In the genomic region with DNA sequence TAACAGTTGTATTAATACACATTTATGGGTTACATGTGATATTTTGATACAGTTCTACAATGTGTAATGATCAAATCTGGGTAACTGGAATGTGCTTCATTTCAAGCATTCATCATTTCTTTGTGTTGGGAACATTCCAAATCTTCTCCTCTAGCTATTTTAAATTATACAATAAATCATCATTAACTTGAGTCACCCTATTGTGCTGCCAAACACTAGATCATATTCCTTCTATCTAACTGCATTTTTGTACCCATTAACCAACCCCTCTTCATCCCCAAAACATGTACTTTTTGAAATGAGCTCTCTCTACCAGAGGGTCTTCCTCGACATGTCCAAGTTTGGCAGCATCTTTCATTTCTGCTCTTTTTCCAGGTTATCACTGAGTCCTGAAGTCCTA, we compare ENCODE assay signal across 33 cellular contexts.
A peak's percentile ranks its signal among the peaks of the same experiment; 100 is the strongest.
DNase-seq lines count a peak whose midpoint lies in the region; ATAC-seq lines count a peak whose summit lies in the region.
"Had no signal": no experiment of that assay in that cellular context is flagged by ENCODE, and none has a peak within 500 bp of the region (broad histone marks: within the 10 kb centered on the region; RNA-seq: fewer than 3 reads in every experiment).

No MANE protein-coding gene starts in this region.

- H3K4ac ChIP-seq in neuronal stem cell (ENCODE audit: low read length), result no peak overlapping the region

- no peak for ATAC-seq in activated T-cell treated with anti-CD3 and anti-CD28 coated beads, Interleukin-2, amount 50 U/mL, for 72 hours (replicated peaks in 1 of 2)
- no peak for ATAC-seq in GM19324 (IDR thresholded peaks at IDR 0.05; ENCODE audit: low FRiP score, unreplicated experiment)
- ATAC-seq: left lung, Right ventricle myocardium inferior, upper lobe of right lung had no signal

- H3K27ac Mint-ChIP-seq in activated T-cell treated with anti-CD3 and anti-CD28 coated beads, Interleukin-2, amount 50 U/mL, for 72 hours, result peak overlapping the region; percentile 16
- H3K27ac Mint-ChIP-seq in immature natural killer cell, result no peak overlapping the region
- H3K27ac Mint-ChIP-seq: activated naive CD4-positive, alpha-beta T cell treated with anti-CD3 and anti-CD28 coated beads, Interleukin-2, amount 50 U/mL, for 24 hours; activated T-helper 2 cell treated with anti-CD3 and anti-CD28 coated beads, Interferon-gamma antibody, Interleukin-2, Interleukin-4, amounts not matched to agents 10 μg/mL and 5 μg/mL and 100 μg/mL, durations not matched to agents 14 hours and 24 hours and 36 hours; effector memory CD8-positive, alpha-beta T cell; H9; memory B cell had no signal

- no peak overlapping the region for H3K14ac ChIP-seq in neuronal stem cell (ENCODE audit: low read length)

- H2AFZ ChIP-seq in neuronal stem cell (ENCODE audit: low read length), result no peak overlapping the region
- H2AFZ ChIP-seq: hepatocyte, parathyroid adenoma had no signal

- no peak overlapping the region for H4K91ac ChIP-seq in neuronal stem cell (ENCODE audit: low read depth, low read length, poor library complexity)

- no peaks in the 10 kb centered on the region for H3K79me1 ChIP-seq in neuronal stem cell (ENCODE audit: low read depth, low read length)

- no peak overlapping the region for H3K4me3 Mint-ChIP-seq in activated T-cell treated with anti-CD3 and anti-CD28 coated beads, Interleukin-2, amount 50 U/mL, for 72 hours
- H3K4me3 Mint-ChIP-seq in immature natural killer cell, result no peak overlapping the region
- H3K4me3 Mint-ChIP-seq: activated CD8-positive, alpha-beta T cell treated with anti-CD3 and anti-CD28 coated beads, Interleukin-2, amount 10 ng/mL, durations not matched to agents 7 days and 5 days; activated naive CD4-positive, alpha-beta T cell treated with anti-CD3 and anti-CD28 coated beads, Interleukin-2, amount 50 U/mL, for 24 hours; effector memory CD8-positive, alpha-beta T cell; H9; memory B cell; neural crest cell had no signal

- H2BK120ac ChIP-seq in neuronal stem cell (ENCODE audit: low read depth, low read length), result no peak overlapping the region

- H3K18ac ChIP-seq in neuronal stem cell (ENCODE audit: low read length), result no peak overlapping the region

- H3K9me3 Mint-ChIP-seq in activated T-cell treated with anti-CD3 and anti-CD28 coated beads, Interleukin-2, amount 50 U/mL, for 72 hours, result no peaks in the 10 kb centered on the region
- H3K9me3 Mint-ChIP-seq in immature natural killer cell, result no peaks in the 10 kb centered on the region
- H3K9me3 Mint-ChIP-seq: activated naive CD4-positive, alpha-beta T cell treated with anti-CD3 and anti-CD28 coated beads, Interleukin-2, amount 50 U/mL, for 24 hours; activated T-helper 2 cell treated with anti-CD3 and anti-CD28 coated beads, Interferon-gamma antibody, Interleukin-2, Interleukin-4, amounts not matched to agents 10 μg/mL and 5 μg/mL and 100 μg/mL, durations not matched to agents 14 hours and 24 hours and 36 hours; effector memory CD8-positive, alpha-beta T cell; H9; memory B cell; neural crest cell had no signal

- H2BK15ac ChIP-seq in neuronal stem cell (ENCODE audit: low read length), result no peak overlapping the region

- no peak overlapping the region for H2BK12ac ChIP-seq in neuronal stem cell (ENCODE audit: low read length)

- H4K8ac ChIP-seq in neuronal stem cell (ENCODE audit: low read depth, low read length), result no peak overlapping the region

- no peak overlapping the region for H2BK5ac ChIP-seq in neuronal stem cell (ENCODE audit: low read length)

- no CpG with 5 or more reads among the region's 1 CpG for WGBS in neuronal stem cell (ENCODE audit: extremely low coverage in 2 of 2, insufficient read length in 2 of 2, insufficient replicate concordance in 1 of 2), 2 donors

- H2AK5ac ChIP-seq in neuronal stem cell (ENCODE audit: low read depth, low read length), result no peak overlapping the region

- H3K23ac ChIP-seq in neuronal stem cell (ENCODE audit: low read depth, low read length, poor library complexity), result no peak overlapping the region

- H3K4me3 ChIP-seq in adipocyte (ENCODE audit: low read length) (no peak overlapping the region), neuronal stem cell (ENCODE audit: low read length in 2 of 2) (no peak overlapping the region)
- H3K4me3 ChIP-seq: coronary artery, hepatocyte, left lung, suprapubic skin, upper lobe of right lung had no signal

- H3K4me2 ChIP-seq in neuronal stem cell (ENCODE audit: insufficient read depth, low read length, poor library complexity, severe bottlenecking), result no peak overlapping the region
- H3K4me2 ChIP-seq: hepatocyte had no signal

- no peaks in the 10 kb centered on the region for H3K36me3 Mint-ChIP-seq in activated T-cell treated with anti-CD3 and anti-CD28 coated beads, Interleukin-2, amount 50 U/mL, for 72 hours (ENCODE audit: insufficient read depth in 2 of 2)
- no peaks in the 10 kb centered on the region for H3K36me3 Mint-ChIP-seq in immature natural killer cell
- H3K36me3 Mint-ChIP-seq: activated naive CD4-positive, alpha-beta T cell treated with anti-CD3 and anti-CD28 coated beads, Interleukin-2, amount 50 U/mL, for 24 hours; memory B cell had no signal

- H3K9me3 ChIP-seq in adipocyte (ENCODE audit: control insufficient read depth, low read length) (no peaks in the 10 kb centered on the region), neuronal stem cell (replicated peaks in 1 of 2; ENCODE audit: control insufficient read depth in 2 of 2, insufficient read depth in 1 of 2, low read depth in 1 of 2, low read length in 2 of 2) (no peaks in the 10 kb centered on the region)
- H3K9me3 ChIP-seq: left lung, suprapubic skin, upper lobe of right lung had no signal

- peaks cover 22% of the 10 kb centered on the region for H3K4me1 ChIP-seq in adipocyte (ENCODE audit: control insufficient read depth, insufficient read depth, low read length)
- no peaks in the 10 kb centered on the region for H3K4me1 ChIP-seq in neuronal stem cell (ENCODE audit: control insufficient read depth in 2 of 2, insufficient read depth in 1 of 2, low read depth in 1 of 2, low read length in 2 of 2)
- H3K4me1 ChIP-seq: left lung, upper lobe of right lung had no signal

- H3K27ac ChIP-seq in neuronal stem cell (replicated peaks; ENCODE audit: low read length), result no peak overlapping the region
- H3K27ac ChIP-seq: coronary artery, hepatocyte, left lung, suprapubic skin, upper lobe of right lung had no signal

- peaks cover 60% of the 10 kb centered on the region for H3K4me1 Mint-ChIP-seq in activated T-cell treated with anti-CD3 and anti-CD28 coated beads, Interleukin-2, amount 50 U/mL, for 72 hours (ENCODE audit: low read depth)
- peaks cover 38 to 42% of the 10 kb centered on the region in 2 donors for H3K4me1 Mint-ChIP-seq in immature natural killer cell
- H3K4me1 Mint-ChIP-seq: H9, neural crest cell had no signal

- peaks cover 7% of the 10 kb centered on the region for H3K27me3 Mint-ChIP-seq in activated T-cell treated with anti-CD3 and anti-CD28 coated beads, Interleukin-2, amount 50 U/mL, for 72 hours (ENCODE audit: low read depth)
- peaks cover 0 to 1% (median under 1%) of the 10 kb centered on the region in 3 donors for H3K27me3 Mint-ChIP-seq in immature natural killer cell (ENCODE audit: low read depth in 3 of 3)
- H3K27me3 Mint-ChIP-seq: activated naive CD4-positive, alpha-beta T cell treated with anti-CD3 and anti-CD28 coated beads, Interleukin-2, amount 50 U/mL, for 24 hours; effector memory CD8-positive, alpha-beta T cell; memory B cell had no signal

- H3K9ac ChIP-seq in adipocyte (ENCODE audit: low read length) (peak overlapping the region; percentile 14), neuronal stem cell (ENCODE audit: low read depth, low read length, poor library complexity) (no peak overlapping the region)
- H3K9ac ChIP-seq: parathyroid adenoma had no signal

- H3K36me3 ChIP-seq in adipocyte (ENCODE audit: control insufficient read depth, insufficient read depth, low read length, severe bottlenecking), result peaks cover 25% of the 10 kb centered on the region
- H3K36me3 ChIP-seq in neuronal stem cell (replicated peaks in 1 of 2; ENCODE audit: control insufficient read depth in 2 of 2, insufficient read depth in 2 of 2, low read length in 2 of 2), result no peaks in the 10 kb centered on the region
- H3K36me3 ChIP-seq: left lung had no signal

- H3K27me3 ChIP-seq in adipocyte (replicated peaks; ENCODE audit: control insufficient read depth, insufficient read depth, low read length) (no peaks in the 10 kb centered on the region), neuronal stem cell (ENCODE audit: control insufficient read depth in 3 of 3, insufficient read depth in 3 of 3, low read depth in 1 of 3, low read length in 3 of 3) (peaks cover 0 to 7% (median 0%) of the 10 kb centered on the region in 3 experiments)
- H3K27me3 ChIP-seq: hepatocyte, left lung, suprapubic skin, upper lobe of right lung had no signal

- DNase-seq in activated T-cell treated with anti-CD3 and anti-CD28 coated beads, Interleukin-2, amount 50 U/mL, for 72 hours, result no peak
- no peak for DNase-seq in activated T-cell treated with anti-CD3 and anti-CD28 coated beads for 4 hours
- DNase-seq in adipocyte (ENCODE audit: low read depth), result peak; percentile 59
- DNase-seq in fibroblast of peridontal ligament (ENCODE audit: extremely low read depth), result peak; percentile 80
- no peak for DNase-seq in hypothalamus (lab: John Stamatoyannopoulos, UW)
- DNase-seq in neuronal stem cell (ENCODE audit: low spot score), result no peak
- DNase-seq in immature natural killer cell, result no peak
- DNase-seq: activated CD4-positive, alpha-beta T cell treated with anti-CD3 and anti-CD28 coated beads for 1 hour; activated CD8-positive, alpha-beta T cell treated with anti-CD3 and anti-CD28 coated beads, Interleukin-2, amount 10 ng/mL, durations not matched to agents 7 days and 5 days; amygdala; Calu3; effector memory CD8-positive, alpha-beta T cell; erythroblast; H9; KBM-7; left lung; MM.1S; NCI-H1105 treated with DMSO at 0.1 percent for 48 hours; NCI-H1930; NCI-H524 treated with DMSO at 0.1 percent for 48 hours; retina; T-helper 2 cell; upper lobe of right lung had no signal

Comparison
In these comparisons a context has a peak if more than half of its experiments do, and no peak if none do; other contexts are left out.
1. DNase-seq: peak in adipocyte (single experiment) and fibroblast of peridontal ligament (single experiment); none in activated T-cell treated with anti-CD3 and anti-CD28 coated beads, Interleukin-2, amount 50 U/mL, for 72 hours (0 of 2), activated T-cell treated with anti-CD3 and anti-CD28 coated beads for 4 hours (single experiment), hypothalamus (0 of 51), neuronal stem cell (single experiment) and immature natural killer cell (0 of 3).